In genomic region chr2:99488999-99489757, GRCh38 we compare ENCODE assay signal across 8 cellular contexts. TPM values are rescaled to one million over a fixed set of nuclear protein-coding genes. Genes with fewer than 3 reads are reported as not detected.
DNase-seq lines count a peak whose midpoint lies in the region; ATAC-seq and TF ChIP-seq lines count a peak whose summit lies in the region.

No MANE protein-coding gene starts in this region.

- no peaks in the 10 kb centered on the region for H3K9me3 Mint-ChIP-seq in activated T-helper 2 cell treated with anti-CD3 and anti-CD28 coated beads, Interferon-gamma antibody, Interleukin-2, Interleukin-4, amounts not matched to agents 10 μg/mL and 5 μg/mL and 100 μg/mL, durations not matched to agents 14 hours and 24 hours and 36 hours
- no peaks in the 10 kb centered on the region for H3K9me3 Mint-ChIP-seq in natural killer cell

- H3K4me3 Mint-ChIP-seq in activated T-helper 2 cell treated with anti-CD3 and anti-CD28 coated beads, Interferon-gamma antibody, Interleukin-2, Interleukin-4, amounts not matched to agents 10 μg/mL and 5 μg/mL and 100 μg/mL, durations not matched to agents 14 hours and 24 hours and 36 hours (ENCODE audit: low read depth) = peak overlapping the region; percentile 100
- peak overlapping the region; percentile 93 for H3K4me3 Mint-ChIP-seq in natural killer cell

- H3K4me1 ChIP-seq in ACC112 (ENCODE audit: control insufficient read depth, insufficient read depth, low read length, unreplicated experiment) (peaks cover 15% of the 10 kb centered on the region), suprapubic skin (peaks cover 34% of the 10 kb centered on the region)

- H3K79me2 ChIP-seq in ACC112 (ENCODE audit: control insufficient read depth, insufficient read depth, low read length, unreplicated experiment) = peaks cover 52% of the 10 kb centered on the region

- peak overlapping the region; percentile 92 for H3K4me3 ChIP-seq in ACC112 (ENCODE audit: low read depth, low read length)
- H3K4me3 ChIP-seq in fibroblast of pulmonary artery (replicated peaks; ENCODE audit: low read depth, low read length) = peak overlapping the region; percentile 83
- H3K4me3 ChIP-seq in suprapubic skin = peak overlapping the region; percentile 94

- peak overlapping the region; percentile 97 for H3K27ac Mint-ChIP-seq in activated T-helper 2 cell treated with anti-CD3 and anti-CD28 coated beads, Interferon-gamma antibody, Interleukin-2, Interleukin-4, amounts not matched to agents 10 μg/mL and 5 μg/mL and 100 μg/mL, durations not matched to agents 14 hours and 24 hours and 36 hours
- peak overlapping the region; percentile 91 to 97 for H3K27ac Mint-ChIP-seq in natural killer cell

- intact Hi-C loops in activated T-helper 2 cell treated with anti-CD3 and anti-CD28 coated beads, Interferon-gamma antibody, Interleukin-2, Interleukin-4, amounts not matched to agents 10 μg/mL and 5 μg/mL and 100 μg/mL, durations not matched to agents 14 hours and 24 hours and 36 hours (cut with micrococcal nuclease) = no loop called here
- intact Hi-C loops in natural killer cell (cut with micrococcal nuclease) = loop anchor here (1.0 kb wide), 1 partner anchor 348 kb away; the partner anchor contains the start of gene C2orf15

- H3K27ac ChIP-seq in ACC112 (ENCODE audit: low read depth, low read length) (peak overlapping the region; percentile 72), suprapubic skin (peak overlapping the region; percentile 99)

- TF ChIP-seq POLR2A in GM18526 (IDR thresholded peaks at IDR 0.05; ENCODE audit: extremely low read depth, insufficient read length) = peak; percentile 11
- peak in 1 of 2 donors; percentile 34 for TF ChIP-seq POLR2A in suprapubic skin (IDR thresholded peaks at IDR 0.05)

- H3K36me3 Mint-ChIP-seq in activated T-helper 2 cell treated with anti-CD3 and anti-CD28 coated beads, Interferon-gamma antibody, Interleukin-2, Interleukin-4, amounts not matched to agents 10 μg/mL and 5 μg/mL and 100 μg/mL, durations not matched to agents 14 hours and 24 hours and 36 hours (ENCODE audit: low read depth) = peaks cover 6% of the 10 kb centered on the region
- peaks cover 6% of the 10 kb centered on the region for H3K36me3 Mint-ChIP-seq in natural killer cell

- H3K36me3 ChIP-seq in ACC112 (ENCODE audit: insufficient read depth, low read length) (no peaks in the 10 kb centered on the region), suprapubic skin (no peaks in the 10 kb centered on the region)

- peak; percentile 35 for DNase-seq in NOMO-1 treated with dmso at 0.1 percent for 144 hours (lab: John Stamatoyannopoulos, UW; ENCODE audit: unreplicated experiment)
- DNase-seq in activated T-helper 2 cell treated with anti-CD3 and anti-CD28 coated beads, Interferon-gamma antibody, Interleukin-2, Interleukin-4, amounts not matched to agents 10 μg/mL and 5 μg/mL and 100 μg/mL, durations not matched to agents 14 hours and 24 hours and 36 hours (ENCODE audit: low spot score) = peak; percentile 25
- peak; percentile 57 for DNase-seq in fibroblast of pulmonary artery (ENCODE audit: low read depth)
- DNase-seq in natural killer cell = peak; percentile 58
- DNase-seq in suprapubic skin (ENCODE audit: low spot score in 2 of 2) = peak; percentile 77 to 84

- peaks cover 2% of the 10 kb centered on the region for H3K27me3 Mint-ChIP-seq in activated T-helper 2 cell treated with anti-CD3 and anti-CD28 coated beads, Interferon-gamma antibody, Interleukin-2, Interleukin-4, amounts not matched to agents 10 μg/mL and 5 μg/mL and 100 μg/mL, durations not matched to agents 14 hours and 24 hours and 36 hours (ENCODE audit: low read depth)
- peaks cover 8 to 11% of the 10 kb centered on the region in 2 donors for H3K27me3 Mint-ChIP-seq in natural killer cell (ENCODE audit: low read depth in 2 of 2)

- no peak for TF ChIP-seq CTCF in fibroblast of pulmonary artery (IDR thresholded peaks at IDR 0.05; ENCODE audit: low read length, missing control alignments)
- TF ChIP-seq CTCF in natural killer cell (IDR thresholded peaks at IDR 0.05) = no peak
- no peak for TF ChIP-seq CTCF in suprapubic skin (IDR thresholded peaks at IDR 0.05)

- H3K9me3 ChIP-seq in suprapubic skin = no peaks in the 10 kb centered on the region

- TF ChIP-seq EP300 in suprapubic skin (IDR thresholded peaks at IDR 0.05) = no peak

- under 1% methylated on average over 52 of the region's 95 CpGs for WGBS in suprapubic skin

- peak overlapping the region; percentile 32 for H2AFZ ChIP-seq in ACC112 (ENCODE audit: low read length, unreplicated experiment)

- ATAC-seq in HG03064 (IDR thresholded peaks at IDR 0.05; ENCODE audit: low read depth, unreplicated experiment) (peak; percentile 42), natural killer cell (peak; percentile 39 to 56 (median 48))

- no peaks in the 10 kb centered on the region for H3K27me3 ChIP-seq in ACC112 (ENCODE audit: insufficient read depth, low read length)
- no peaks in the 10 kb centered on the region for H3K27me3 ChIP-seq in suprapubic skin

- H3K4me1 Mint-ChIP-seq in activated T-helper 2 cell treated with anti-CD3 and anti-CD28 coated beads, Interferon-gamma antibody, Interleukin-2, Interleukin-4, amounts not matched to agents 10 μg/mL and 5 μg/mL and 100 μg/mL, durations not matched to agents 14 hours and 24 hours and 36 hours (ENCODE audit: low read depth) = peaks cover 33% of the 10 kb centered on the region
- peaks cover 29 to 34% of the 10 kb centered on the region in 2 donors for H3K4me1 Mint-ChIP-seq in natural killer cell

RNA-seq across cellular contexts. Expression of gene REV1, which starts 0.6 kb away (rescaled TPM):
- total RNA-seq in activated T-helper 2 cell treated with anti-CD3 and anti-CD28 coated beads, Interferon-gamma antibody, Interleukin-2, Interleukin-4, amounts not matched to agents 10 μg/mL and 5 μg/mL and 100 μg/mL, durations not matched to agents 14 hours and 24 hours and 36 hours = 39.4 and 41.3 TPM in 2 replicates
- 10 to 100 TPM; 34.7 to 49.1 (median 38.5) TPM for total RNA-seq in natural killer cell
- 10 to 100 TPM; 43.1 to 99.9 (median 53.5) TPM for total RNA-seq in suprapubic skin

Comparison
In these comparisons a context has a peak if more than half of its experiments do, and no peak if none do; other contexts are left out.
1. Peak in every context shown above with its lines: DNase-seq, ATAC-seq, H3K4me3 ChIP-seq and H3K27ac ChIP-seq.
2. DNase-seq: peak in every context shown above with its lines; median percentile 80 in suprapubic skin; 58 in natural killer cell; 57 in fibroblast of pulmonary artery; 35 in NOMO-1 treated with dmso at 0.1 percent for 144 hours; 25 in activated T-helper 2 cell treated with anti-CD3 and anti-CD28 coated beads, Interferon-gamma antibody, Interleukin-2, Interleukin-4, amounts not matched to agents 10 μg/mL and 5 μg/mL and 100 μg/mL, durations not matched to agents 14 hours and 24 hours and 36 hours.